Comparison of ENCODE assay signal across 21 cellular contexts in genomic region chr12:117738233-117738632, GRCh38.
DNase-seq lines count a peak whose midpoint lies in the region; ATAC-seq, FAIRE-seq and TF ChIP-seq lines count a peak whose summit lies in the region.
"Had no signal": no experiment of that assay in that cellular context is flagged by ENCODE, and none has a peak within 500 bp of the region (broad histone marks: within the 10 kb centered on the region; RNA-seq: fewer than 3 reads in every experiment).

No MANE protein-coding gene starts in this region.

- H3K14ac ChIP-seq in trophoblast cell (ENCODE audit: low read length): no peak overlapping the region

- H3K27ac ChIP-seq in GM23338 (ENCODE audit: low read depth) (no peak overlapping the region), trophoblast cell (ENCODE audit: low read depth, low read length) (no peak overlapping the region), tibial artery (no peak overlapping the region)
- H3K27ac ChIP-seq: HL-60 had no signal

- no peak overlapping the region for H3K18ac ChIP-seq in trophoblast cell (ENCODE audit: low read length)

- intact Hi-C loops in tibial artery (cut with DNase I; ENCODE audit: low total_unique reads): no loop called here

- H3K27me3 ChIP-seq in GM23338 (ENCODE audit: insufficient read depth): no peaks in the 10 kb centered on the region
- no peaks in the 10 kb centered on the region for H3K27me3 ChIP-seq in trophoblast cell (ENCODE audit: insufficient read depth, low read length)
- no peaks in the 10 kb centered on the region for H3K27me3 ChIP-seq in tibial artery
- H3K27me3 ChIP-seq: BE2C had no signal

- no peak overlapping the region for H4K8ac ChIP-seq in trophoblast cell (ENCODE audit: low read depth, low read length)

- H3F3A ChIP-seq in GM23338 (replicated peaks; ENCODE audit: low read depth): no peaks in the 10 kb centered on the region

- ATAC-seq in GM23338: no peak
- no peak for ATAC-seq in SK-N-SH treated with all-trans-retinoic acid at 6 μM for 48 hours

- H3K27ac Mint-ChIP-seq in GM23338 (0 out of 2 replicates have a peak overlapping the region, but pooled peaks have one; percentile 59), HFFc6 (no peak overlapping the region)
- H3K27ac Mint-ChIP-seq: CD4-positive, CD25-positive, alpha-beta regulatory T cell; CD8-positive, alpha-beta memory T cell had no signal

- H4K20me1 ChIP-seq in GM23338 (replicated peaks; ENCODE audit: insufficient read depth): no peaks in the 10 kb centered on the region

- no peak overlapping the region for H3K23ac ChIP-seq in trophoblast cell (ENCODE audit: low read length)

- H3K4me3 Mint-ChIP-seq in GM23338: no peak overlapping the region
- H3K4me3 Mint-ChIP-seq in HFFc6: peak overlapping the region; percentile 32; the same call in 1 of the 2 replicates
- H3K4me3 Mint-ChIP-seq: CD4-positive, CD25-positive, alpha-beta regulatory T cell; CD8-positive, alpha-beta memory T cell; H9 had no signal

- no peak overlapping the region for H3K4me2 ChIP-seq in GM23338
- H3K4me2 ChIP-seq in trophoblast cell (ENCODE audit: low read length): no peak overlapping the region

- H4K91ac ChIP-seq in trophoblast cell (ENCODE audit: low read depth, low read length): no peak overlapping the region

- H3K4ac ChIP-seq in trophoblast cell (ENCODE audit: low read depth, low read length): no peak overlapping the region

- H3K9me2 ChIP-seq in GM23338 (ENCODE audit: insufficient read depth): peaks cover 3% of the 10 kb centered on the region; the same call in 1 of the 2 replicates

- H3K79me2 ChIP-seq in GM23338 (replicated peaks; ENCODE audit: insufficient read depth): no peaks in the 10 kb centered on the region
- no peaks in the 10 kb centered on the region for H3K79me2 ChIP-seq in trophoblast cell (ENCODE audit: control insufficient read depth, insufficient read depth, low read length, poor library complexity)

- no peak for TF ChIP-seq POLR2A in H54 (IDR thresholded peaks at IDR 0.05; ENCODE audit: low read depth, low read length)

- H3K4me1 Mint-ChIP-seq in GM23338 (no peaks in the 10 kb centered on the region; the same call in 2 of the 3 replicates), HFFc6 (ENCODE audit: low read depth) (no peaks in the 10 kb centered on the region; the same call in 1 of the 2 replicates)
- H3K4me1 Mint-ChIP-seq: CD4-positive, CD25-positive, alpha-beta regulatory T cell; CD8-positive, alpha-beta memory T cell had no signal

- FAIRE-seq in H54 (lab: Jason Lieb, UNC): no peak
- FAIRE-seq: A204.1, G401.6, GM12891 had no signal

- H3K36me3 ChIP-seq in GM23338 (ENCODE audit: insufficient read depth): no peaks in the 10 kb centered on the region
- H3K36me3 ChIP-seq in trophoblast cell (ENCODE audit: control insufficient read depth in 1 of 2, insufficient read depth in 2 of 2, low read length in 2 of 2): no peaks in the 10 kb centered on the region
- no peaks in the 10 kb centered on the region for H3K36me3 ChIP-seq in tibial artery
- H3K36me3 ChIP-seq: BE2C had no signal

- TF ChIP-seq CTCF in GM23338 (conservative IDR thresholded peaks at IDR 0.05; ENCODE audit: low read depth in 2 of 2): no peak
- no peak for TF ChIP-seq CTCF in HFFc6 (IDR thresholded peaks at IDR 0.05)
- TF ChIP-seq CTCF in tibial artery (IDR thresholded peaks at IDR 0.05): no peak

- H3K36me3 Mint-ChIP-seq in GM23338 (ENCODE audit: low read depth): no peaks in the 10 kb centered on the region
- no peaks in the 10 kb centered on the region for H3K36me3 Mint-ChIP-seq in HFFc6 (ENCODE audit: low read depth)
- H3K36me3 Mint-ChIP-seq: CD4-positive, CD25-positive, alpha-beta regulatory T cell; CD8-positive, alpha-beta memory T cell had no signal

- H2AK5ac ChIP-seq in trophoblast cell (ENCODE audit: low read length): no peak overlapping the region

- H3K4me3 ChIP-seq in GM23338 (no peak overlapping the region), trophoblast cell (ENCODE audit: low read depth, low read length) (no peak overlapping the region), tibial artery (no peak overlapping the region)

- H4K12ac ChIP-seq in trophoblast cell (ENCODE audit: low read depth, low read length): no peak overlapping the region

- H3K9ac ChIP-seq in trophoblast cell (ENCODE audit: low read length): no peak overlapping the region

- H3K9me3 ChIP-seq in trophoblast cell (ENCODE audit: insufficient read depth, low read depth, low read length) (no peaks in the 10 kb centered on the region), tibial artery (no peaks in the 10 kb centered on the region)
- H3K9me3 ChIP-seq: BE2C had no signal

- H2BK12ac ChIP-seq in trophoblast cell (ENCODE audit: low read length): no peak overlapping the region

- H3K9me3 Mint-ChIP-seq in GM23338: no peaks in the 10 kb centered on the region
- H3K9me3 Mint-ChIP-seq in HFFc6: peaks cover 7% of the 10 kb centered on the region
- H3K9me3 Mint-ChIP-seq: H9 had no signal

- H3K4me1 ChIP-seq in GM23338 (ENCODE audit: insufficient read depth) (no peaks in the 10 kb centered on the region), trophoblast cell (ENCODE audit: control insufficient read depth in 1 of 2, insufficient read depth in 2 of 2, low read length in 2 of 2) (no peaks in the 10 kb centered on the region), tibial artery (no peaks in the 10 kb centered on the region)
- H3K4me1 ChIP-seq: BE2C had no signal

- no peak overlapping the region for H2BK120ac ChIP-seq in trophoblast cell (ENCODE audit: insufficient read depth, low read length, poor library complexity)

- no peaks in the 10 kb centered on the region for H3K79me1 ChIP-seq in trophoblast cell (ENCODE audit: low read length)

- H2BK5ac ChIP-seq in trophoblast cell (ENCODE audit: low read depth, low read length, poor library complexity): no peak overlapping the region

- no peaks in the 10 kb centered on the region for H3K27me3 Mint-ChIP-seq in GM23338 (ENCODE audit: insufficient read depth, low read depth, poor library complexity)
- H3K27me3 Mint-ChIP-seq in HFFc6 (ENCODE audit: insufficient read depth): peaks cover 3% of the 10 kb centered on the region
- H3K27me3 Mint-ChIP-seq: CD4-positive, CD25-positive, alpha-beta regulatory T cell had no signal

- H2AFZ ChIP-seq in GM23338: no peak overlapping the region
- no peak overlapping the region for H2AFZ ChIP-seq in trophoblast cell (ENCODE audit: insufficient read depth, low read length, poor library complexity)

- DNase-seq in GM23338 (ENCODE audit: low spot score) (no peak), HFFc6 (no peak), RPMI7951 (ENCODE audit: low read depth) (peak; percentile 39), trophoblast cell (peak; percentile 97 to 99), H54 (ENCODE audit: insufficient read length, low spot score) (no peak), tibial artery (no peak)
- DNase-seq: ACHN; BE2C; C1 segment of cervical spinal cord; CD4-positive, CD25-positive, alpha-beta regulatory T cell; CD8-positive, alpha-beta memory T cell; COR-L47; DMS 273 treated with DMSO at 0.1 percent for 48 hours; DMS53; GOT3 had no signal

- WGBS in trophoblast cell (ENCODE audit: extremely low coverage, insufficient coverage, insufficient read length): no CpG with 5 or more reads among the region's 6 CpGs

TF ChIP-seq in GM23338, 12 proteins besides CTCF, POLR2A, EP300 and RAD21:
- TF ChIP-seq POLR2AphosphoS5 (IDR thresholded peaks at IDR 0.05; ENCODE audit: low read depth): no peak
- TF ChIP-seq ZNF114 (CRISPR knock-in tag; IDR thresholded peaks at IDR 0.05): no peak
- TF ChIP-seq EZH2 (IDR thresholded peaks at IDR 0.05; ENCODE audit: low read depth, unreplicated experiment): no peak
- no peak for TF ChIP-seq JUNB (IDR thresholded peaks at IDR 0.05; ENCODE audit: unreplicated experiment)
- TF ChIP-seq, protein P1, sequence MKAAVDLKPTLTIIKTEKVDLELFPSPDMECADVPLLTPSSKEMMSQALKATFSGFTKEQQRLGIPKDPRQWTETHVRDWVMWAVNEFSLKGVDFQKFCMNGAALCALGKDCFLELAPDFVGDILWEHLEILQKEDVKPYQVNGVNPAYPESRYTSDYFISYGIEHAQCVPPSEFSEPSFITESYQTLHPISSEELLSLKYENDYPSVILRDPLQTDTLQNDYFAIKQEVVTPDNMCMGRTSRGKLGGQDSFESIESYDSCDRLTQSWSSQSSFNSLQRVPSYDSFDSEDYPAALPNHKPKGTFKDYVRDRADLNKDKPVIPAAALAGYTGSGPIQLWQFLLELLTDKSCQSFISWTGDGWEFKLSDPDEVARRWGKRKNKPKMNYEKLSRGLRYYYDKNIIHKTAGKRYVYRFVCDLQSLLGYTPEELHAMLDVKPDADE (IDR thresholded peaks at IDR 0.05): no peak
- no peak for TF ChIP-seq STAT1 (IDR thresholded peaks at IDR 0.05; ENCODE audit: unreplicated experiment)
- no peak for TF ChIP-seq NANOG (IDR thresholded peaks at IDR 0.05; ENCODE audit: borderline replicate concordance)
- no peak for TF ChIP-seq CREB1 (CRISPR knock-in tag; IDR thresholded peaks at IDR 0.05; ENCODE audit: low read depth)

TF ChIP-seq in SK-N-SH treated with all-trans-retinoic acid at 6 μM for 48 hours, 23 proteins besides CTCF, POLR2A, EP300 and RAD21:
- TF ChIP-seq POU6F1 (CRISPR knock-in tag; IDR thresholded peaks at IDR 0.05; ENCODE audit: borderline replicate concordance, low read depth) (no peak), RARB (CRISPR knock-in tag; IDR thresholded peaks at IDR 0.05) (no peak), PPARA (CRISPR knock-in tag; IDR thresholded peaks at IDR 0.05; ENCODE audit: borderline replicate concordance) (no peak)

Comparison
In these comparisons a context has a peak if more than half of its experiments do, and no peak if none do; other contexts are left out.
1. DNase-seq: peak in RPMI7951 (single experiment) and trophoblast cell (2 of 2); none in GM23338 (single experiment), HFFc6 (single experiment), H54 (single experiment) and tibial artery (0 of 2).